Comparison of ENCODE assay signal across 20 cellular contexts in genomic region chr16:56777533-56777932, GRCh38. TPM values are rescaled to one million over a fixed set of nuclear protein-coding genes. Genes with fewer than 3 reads are reported as not detected.
DNase-seq lines count a peak whose midpoint lies in the region; ATAC-seq and TF ChIP-seq lines count a peak whose summit lies in the region.
"Had no signal": no experiment of that assay in that cellular context is flagged by ENCODE, and none has a peak within 500 bp of the region (broad histone marks: within the 10 kb centered on the region; RNA-seq: fewer than 3 reads in every experiment).

No MANE protein-coding gene starts in this region.

- no peak for TF ChIP-seq CTCF in upper lobe of left lung (IDR thresholded peaks at IDR 0.05)

- no peak overlapping the region for H3K4me3 ChIP-seq in upper lobe of left lung
- H3K4me3 ChIP-seq: HAP-1 had no signal

- peaks cover 12 to 20% (median 17%) of the 10 kb centered on the region in 4 donors for H3K4me1 ChIP-seq in upper lobe of left lung

- no peaks in the 10 kb centered on the region for H3K27me3 ChIP-seq in upper lobe of left lung

- TF ChIP-seq POLR2A in upper lobe of left lung (IDR thresholded peaks at IDR 0.05): no peak

- no peak for TF ChIP-seq EP300 in upper lobe of left lung (IDR thresholded peaks at IDR 0.05)

- ATAC-seq in upper lobe of left lung (ENCODE audit: low FRiP score in 2 of 2): no peak
- no peak for ATAC-seq in GM21737 (IDR thresholded peaks at IDR 0.05; ENCODE audit: unreplicated experiment)
- no peak for ATAC-seq in GM21723 (IDR thresholded peaks at IDR 0.05; ENCODE audit: unreplicated experiment)

- no peak overlapping the region for H3K27ac ChIP-seq in upper lobe of left lung
- H3K27ac ChIP-seq: HL-60 had no signal

- no peaks in the 10 kb centered on the region for H3K36me3 ChIP-seq in upper lobe of left lung
- H3K36me3 ChIP-seq: HAP-1 had no signal

- H3K9me3 ChIP-seq in upper lobe of left lung: no peaks in the 10 kb centered on the region
- H3K9me3 ChIP-seq: HAP-1, SK-N-SH had no signal

- DNase-seq in GM04503 (ENCODE audit: low read depth): peak; percentile 37
- DNase-seq in amniotic epithelial cell (ENCODE audit: low read depth): peak; percentile 17
- DNase-seq in fibroblast of gingiva (ENCODE audit: low read depth): peak; percentile 56
- DNase-seq in upper lobe of left lung: no peak
- no peak for DNase-seq in mucosa of gallbladder (ENCODE audit: low spot score)
- DNase-seq: GF-D8; Kasumi-1; MV-4-11; NCI-H1417; NCI-H187 treated with DMSO at 0.1 percent for 48 hours; NCI-H2171; NCI-H446; NCI-H69; NK-92 treated with Interleukin-12 subunit alpha and Interleukin-12 subunit beta, amount 100 ng/mL, for 24 hours; SHP77; SK-N-SH had no signal

- 81 to 90% methylated on average over 5 of the region's 5 CpGs for WGBS in upper lobe of left lung, 2 donors

RNA-seq across cellular contexts. Expression of gene NUP93, which starts 47.6 kb away (rescaled TPM):
- total RNA-seq in upper lobe of left lung (10 to 100 TPM; 30.9 to 57.3 (median 45.3) TPM), mucosa of gallbladder (26.4 TPM)

Comparison
In these comparisons a context has a peak if more than half of its experiments do, and no peak if none do; other contexts are left out.
1. DNase-seq: peak in GM04503 (single experiment), amniotic epithelial cell (single experiment) and fibroblast of gingiva (single experiment); none in upper lobe of left lung (0 of 2) and mucosa of gallbladder (single experiment).